In genomic region chr19:45682117-45682516, GRCh38 we compare ENCODE assay signal across 6 cellular contexts. TPM values are rescaled to one million over a fixed set of nuclear protein-coding genes. Genes with fewer than 3 reads are reported as not detected.
DNase-seq lines count a peak whose midpoint lies in the region; ATAC-seq lines count a peak whose summit lies in the region.

No MANE protein-coding gene starts in this region.

- peak overlapping the region; percentile 65 for H3K23ac ChIP-seq in neuronal stem cell (ENCODE audit: low read depth, low read length, poor library complexity)

- H2AFZ ChIP-seq in GM23248 (peak overlapping the region; percentile 97), neuronal stem cell (ENCODE audit: low read length) (peak overlapping the region; percentile 92)

- H2BK120ac ChIP-seq in neuronal stem cell (ENCODE audit: low read depth, low read length), result no peak overlapping the region

- no peaks in the 10 kb centered on the region for H3K79me2 ChIP-seq in GM23248 (ENCODE audit: insufficient read depth)

- H3K9me3 Mint-ChIP-seq in activated CD8-positive, alpha-beta T cell treated with anti-CD3 and anti-CD28 coated beads, Interleukin-2, amount 10 ng/mL, durations not matched to agents 7 days and 5 days (ENCODE audit: insufficient read depth), result no peaks in the 10 kb centered on the region

- H3K36me3 ChIP-seq in GM23248 (ENCODE audit: low read depth) (no peaks in the 10 kb centered on the region), neuronal stem cell (replicated peaks in 1 of 2; ENCODE audit: control insufficient read depth in 2 of 2, insufficient read depth in 2 of 2, low read length in 2 of 2) (peaks cover 24 to 35% of the 10 kb centered on the region in 2 donors)

- peaks cover 23% of the 10 kb centered on the region for H3K4me1 Mint-ChIP-seq in activated CD8-positive, alpha-beta T cell treated with anti-CD3 and anti-CD28 coated beads, Interleukin-2, amount 10 ng/mL, durations not matched to agents 7 days and 5 days (ENCODE audit: low read depth)

- H3K18ac ChIP-seq in neuronal stem cell (ENCODE audit: low read length), result no peak overlapping the region

- H3K4me2 ChIP-seq in GM23248 (ENCODE audit: unreplicated experiment), result no peak overlapping the region
- H3K4me2 ChIP-seq in neuronal stem cell (ENCODE audit: insufficient read depth, low read length, poor library complexity, severe bottlenecking), result no peak overlapping the region

- CTCF ChIA-PET in activated CD8-positive, alpha-beta T cell treated with anti-CD3 and anti-CD28 coated beads, Interleukin-2, amount 10 ng/mL, durations not matched to agents 7 days and 5 days (lab: Charles Lee), result interaction anchor here (1.1 to 8.8 kb wide), 9 partner anchors 10 to 65 kb away, joined by 3 to 116 read pairs (median 6); partner anchors contain the start of genes EML2, QPCTL and SNRPD2

- 63 to 67% methylated on average over 8 of the region's 8 CpGs for WGBS in GM23248 (ENCODE audit: low coverage in 1 of 2, low lambda C conversion rate in 2 of 2, missing lambda C conversion rate in 2 of 2), 2 experiments
- no CpG with 5 or more reads among the region's 8 CpGs for WGBS in neuronal stem cell (ENCODE audit: extremely low coverage in 2 of 2, insufficient read length in 2 of 2, insufficient replicate concordance in 1 of 2), 2 donors

- H3K4me3 Mint-ChIP-seq in activated CD8-positive, alpha-beta T cell treated with anti-CD3 and anti-CD28 coated beads, Interleukin-2, amount 10 ng/mL, durations not matched to agents 7 days and 5 days, result no peak overlapping the region

- no peak overlapping the region for H4K8ac ChIP-seq in neuronal stem cell (ENCODE audit: low read depth, low read length)

- H3K9me3 ChIP-seq in GM23248 (ENCODE audit: low read depth) (no peaks in the 10 kb centered on the region), neuronal stem cell (replicated peaks in 1 of 2; ENCODE audit: control insufficient read depth in 2 of 2, insufficient read depth in 1 of 2, low read depth in 1 of 2, low read length in 2 of 2) (peaks cover 0 to 3% of the 10 kb centered on the region in 2 donors)

- DNase-seq in GM23248 (no peak), neuronal stem cell (ENCODE audit: low spot score) (no peak), hypothalamus (lab: John Stamatoyannopoulos, UW) (no peak)
- DNase-seq in activated CD8-positive, alpha-beta T cell treated with anti-CD3 and anti-CD28 coated beads, Interleukin-2, amount 10 ng/mL, durations not matched to agents 7 days and 5 days, result no peak

- peaks cover 5% of the 10 kb centered on the region for H3K27me3 ChIP-seq in GM23248 (replicated peaks; ENCODE audit: insufficient read depth)
- H3K27me3 ChIP-seq in neuronal stem cell (ENCODE audit: control insufficient read depth in 3 of 3, insufficient read depth in 3 of 3, low read depth in 1 of 3, low read length in 3 of 3), result peaks cover 5 to 24% (median 18%) of the 10 kb centered on the region in 3 experiments

- H3K36me3 Mint-ChIP-seq in activated CD8-positive, alpha-beta T cell treated with anti-CD3 and anti-CD28 coated beads, Interleukin-2, amount 10 ng/mL, durations not matched to agents 7 days and 5 days (ENCODE audit: low read depth), result peaks cover 25% of the 10 kb centered on the region

- H3K27me3 Mint-ChIP-seq in activated CD8-positive, alpha-beta T cell treated with anti-CD3 and anti-CD28 coated beads, Interleukin-2, amount 10 ng/mL, durations not matched to agents 7 days and 5 days (ENCODE audit: low read depth), result no peaks in the 10 kb centered on the region

- no peak overlapping the region for H3K14ac ChIP-seq in neuronal stem cell (ENCODE audit: low read length)

- H3K9ac ChIP-seq in GM23248 (no peak overlapping the region), neuronal stem cell (ENCODE audit: low read depth, low read length, poor library complexity) (no peak overlapping the region)

- peak overlapping the region; percentile 26 for H2AK5ac ChIP-seq in neuronal stem cell (ENCODE audit: low read depth, low read length)

- in situ Hi-C loops in GM23248 (cut with MboI), result no loop called here

- peaks cover 17% of the 10 kb centered on the region; the same call in 1 of the 2 replicates for H3F3A ChIP-seq in GM23248 (ENCODE audit: insufficient read depth)

- H3K79me1 ChIP-seq in neuronal stem cell (ENCODE audit: low read depth, low read length), result no peaks in the 10 kb centered on the region

- POLR2A ChIA-PET in activated CD8-positive, alpha-beta T cell treated with anti-CD3 and anti-CD28 coated beads, Interleukin-2, amount 10 ng/mL, durations not matched to agents 7 days and 5 days (lab: Charles Lee), result no interaction called here

- no peak overlapping the region for H3K4ac ChIP-seq in neuronal stem cell (ENCODE audit: low read length)

- peak overlapping the region; percentile 57 for H3K27ac Mint-ChIP-seq in activated CD8-positive, alpha-beta T cell treated with anti-CD3 and anti-CD28 coated beads, Interleukin-2, amount 10 ng/mL, durations not matched to agents 7 days and 5 days

- no peak overlapping the region for H2BK15ac ChIP-seq in neuronal stem cell (ENCODE audit: low read length)

- ATAC-seq in activated CD8-positive, alpha-beta T cell treated with anti-CD3 and anti-CD28 coated beads, Interleukin-2, amount 10 ng/mL, durations not matched to agents 7 days and 5 days, result no peak
- ATAC-seq in GM19467 (IDR thresholded peaks at IDR 0.05; ENCODE audit: unreplicated experiment) (no peak), GM21360 (IDR thresholded peaks at IDR 0.05; ENCODE audit: unreplicated experiment) (no peak)

- peaks cover 7% of the 10 kb centered on the region for H3K4me1 ChIP-seq in GM23248 (ENCODE audit: insufficient read depth)
- peaks cover 0 to 7% of the 10 kb centered on the region in 2 donors for H3K4me1 ChIP-seq in neuronal stem cell (ENCODE audit: control insufficient read depth in 2 of 2, insufficient read depth in 1 of 2, low read depth in 1 of 2, low read length in 2 of 2)

- H3K9me2 ChIP-seq in GM23248 (ENCODE audit: insufficient read depth), result no peaks in the 10 kb centered on the region

- H4K91ac ChIP-seq in neuronal stem cell (ENCODE audit: low read depth, low read length, poor library complexity), result no peak overlapping the region

- H3K27ac ChIP-seq in GM23248, result no peak overlapping the region
- no peak overlapping the region for H3K27ac ChIP-seq in neuronal stem cell (replicated peaks; ENCODE audit: low read length)

- no peaks in the 10 kb centered on the region for H4K20me1 ChIP-seq in GM23248 (ENCODE audit: insufficient read depth)

- H2BK5ac ChIP-seq in neuronal stem cell (ENCODE audit: low read length), result no peak overlapping the region

- H3K4me3 ChIP-seq in GM23248, result no peak overlapping the region
- peak overlapping the region in 1 of 2 donors; percentile 70 for H3K4me3 ChIP-seq in neuronal stem cell (ENCODE audit: low read length in 2 of 2)

- H2BK12ac ChIP-seq in neuronal stem cell (ENCODE audit: low read length), result no peak overlapping the region

RNA-seq across cellular contexts. Expression of gene SNRPD2, which starts 9.6 kb away (rescaled TPM):
- total RNA-seq in GM23248 (2014; rRNA removed; shearing (Covaris generic)), result 129 and 152 TPM in 2 replicates
- polyA plus RNA-seq in GM23248 (2016; fragmentation: Nextera tagmentation; extraction: Ambion mirVana), result 544 and 545 TPM in 2 replicates
- total RNA-seq in activated CD8-positive, alpha-beta T cell treated with anti-CD3 and anti-CD28 coated beads, Interleukin-2, amount 10 ng/mL, durations not matched to agents 7 days and 5 days, result 100 to 1,000 TPM; 634 to 652 TPM
- polyA plus RNA-seq in neuronal stem cell (2013, experiment 1 of 2), result 2,162 TPM
- polyA plus RNA-seq in neuronal stem cell (2013, experiment 2 of 2), result 2,125 TPM

RNA-seq across cellular contexts. Expression of gene QPCTL, which starts 10.3 kb away (rescaled TPM):
- 8.6 and 13.2 TPM in 2 replicates for total RNA-seq in GM23248 (2014; rRNA removed; shearing (Covaris generic))
- polyA plus RNA-seq in GM23248 (2016; fragmentation: Nextera tagmentation; extraction: Ambion mirVana), result 7.4 and 7.6 TPM in 2 replicates
- 1 to 10 TPM; 6.7 to 8.0 TPM for total RNA-seq in activated CD8-positive, alpha-beta T cell treated with anti-CD3 and anti-CD28 coated beads, Interleukin-2, amount 10 ng/mL, durations not matched to agents 7 days and 5 days
- polyA plus RNA-seq in neuronal stem cell (2013, experiment 1 of 2), result 9.8 TPM
- 10.3 TPM for polyA plus RNA-seq in neuronal stem cell (2013, experiment 2 of 2)

RNA-seq across cellular contexts. Expression of gene GIPR, which starts 14.1 kb away (rescaled TPM):
- not detected in 2 replicates for total RNA-seq in GM23248 (2014; rRNA removed; shearing (Covaris generic))
- polyA plus RNA-seq in GM23248 (2016; fragmentation: Nextera tagmentation; extraction: Ambion mirVana), result not detected in 2 replicates
- 1 to 10 TPM; 7.0 to 9.2 TPM for total RNA-seq in activated CD8-positive, alpha-beta T cell treated with anti-CD3 and anti-CD28 coated beads, Interleukin-2, amount 10 ng/mL, durations not matched to agents 7 days and 5 days
- 0.17 TPM for polyA plus RNA-seq in neuronal stem cell (2013, experiment 1 of 2)
- polyA plus RNA-seq in neuronal stem cell (2013, experiment 2 of 2), result 0.03 TPM

RNA-seq across cellular contexts. Expression of gene EML2, which starts 42.9 kb away (rescaled TPM):
- 24.4 and 27.5 TPM in 2 replicates for total RNA-seq in GM23248 (2014; rRNA removed; shearing (Covaris generic))
- 6.6 and 8.3 TPM in 2 replicates for polyA plus RNA-seq in GM23248 (2016; fragmentation: Nextera tagmentation; extraction: Ambion mirVana)
- total RNA-seq in activated CD8-positive, alpha-beta T cell treated with anti-CD3 and anti-CD28 coated beads, Interleukin-2, amount 10 ng/mL, durations not matched to agents 7 days and 5 days, result 10 to 100 TPM; 93.6 to 97.6 TPM
- polyA plus RNA-seq in neuronal stem cell (2013, experiment 1 of 2), result 8.1 TPM
- 8.1 TPM for polyA plus RNA-seq in neuronal stem cell (2013, experiment 2 of 2)

RNA-seq across cellular contexts. Expression of gene FBXO46, which starts 48.6 kb away (rescaled TPM):
- 6.3 and 9.1 TPM in 2 replicates for total RNA-seq in GM23248 (2014; rRNA removed; shearing (Covaris generic))
- 3.1 and 3.3 TPM in 2 replicates for polyA plus RNA-seq in GM23248 (2016; fragmentation: Nextera tagmentation; extraction: Ambion mirVana)
- total RNA-seq in activated CD8-positive, alpha-beta T cell treated with anti-CD3 and anti-CD28 coated beads, Interleukin-2, amount 10 ng/mL, durations not matched to agents 7 days and 5 days, result 10 to 100 TPM; 32.6 to 33.9 TPM
- 16.9 TPM for polyA plus RNA-seq in neuronal stem cell (2013, experiment 1 of 2)
- polyA plus RNA-seq in neuronal stem cell (2013, experiment 2 of 2), result 17.4 TPM
